In the genomic region with DNA sequence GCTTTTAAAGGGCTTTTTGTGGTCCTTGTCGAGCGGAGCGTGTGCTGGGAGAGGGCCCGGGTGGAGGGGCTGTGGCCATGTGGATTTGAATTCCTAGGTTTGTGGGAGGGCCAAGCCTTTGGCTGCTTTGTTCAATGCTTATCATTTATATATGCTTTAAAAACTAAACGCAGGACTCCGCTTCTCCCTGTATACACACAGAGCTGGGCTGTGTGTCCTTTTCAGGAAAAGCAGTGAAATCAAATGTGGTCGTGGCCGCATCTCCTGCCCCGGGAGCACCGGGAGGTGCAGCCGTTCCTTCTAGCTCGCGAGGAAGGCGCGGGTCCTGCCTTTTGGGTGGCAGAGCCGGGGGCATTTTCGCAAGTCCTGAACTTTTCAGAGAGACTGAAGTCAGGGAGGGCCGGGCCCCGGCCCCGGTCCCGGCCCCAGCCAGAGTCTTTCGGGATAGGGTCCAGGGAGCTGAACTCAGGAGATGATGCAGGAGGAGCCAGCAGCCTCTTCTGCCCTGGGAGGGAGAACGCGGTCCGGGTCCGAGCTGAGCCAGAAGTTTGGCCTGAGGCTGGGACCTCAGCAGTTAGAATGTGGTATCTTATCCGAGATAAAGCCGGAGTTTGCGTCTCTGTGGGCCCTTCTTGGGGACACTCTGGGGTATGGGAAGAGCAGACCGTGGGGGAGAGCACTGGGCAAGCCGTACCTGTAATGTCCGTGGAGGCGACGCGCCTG, we compare ENCODE assay signal across 8 cellular contexts.
A peak's percentile ranks its signal among the peaks of the same experiment; 100 is the strongest.
DNase-seq lines count a peak whose midpoint lies in the region; ATAC-seq and TF ChIP-seq lines count a peak whose summit lies in the region.

No MANE protein-coding gene starts in this region.

- H3K27ac Mint-ChIP-seq in activated naive CD4-positive, alpha-beta T cell treated with anti-CD3 and anti-CD28 coated beads, Interleukin-2, amount 50 U/mL, for 24 hours = peak overlapping the region; percentile 23

- CTCF ChIA-PET in HEK293T (lab: Yijun Ruan, JAX) = interaction anchor here (0.6 to 1.2 kb wide), 3 partner anchors 9 to 472 kb away, joined by 3 to 4 read pairs (median 3); no protein-coding TSS in a partner anchor

- H3K9me3 ChIP-seq in right atrium auricular region = no peaks in the 10 kb centered on the region

- H3K27me3 Mint-ChIP-seq in activated naive CD4-positive, alpha-beta T cell treated with anti-CD3 and anti-CD28 coated beads, Interleukin-2, amount 50 U/mL, for 24 hours = no peaks in the 10 kb centered on the region

- no peaks in the 10 kb centered on the region for H3K36me3 Mint-ChIP-seq in activated naive CD4-positive, alpha-beta T cell treated with anti-CD3 and anti-CD28 coated beads, Interleukin-2, amount 50 U/mL, for 24 hours

- no peaks in the 10 kb centered on the region for H3K9me3 Mint-ChIP-seq in activated naive CD4-positive, alpha-beta T cell treated with anti-CD3 and anti-CD28 coated beads, Interleukin-2, amount 50 U/mL, for 24 hours

- peak overlapping the region; percentile 79 to 82 for H3K27ac ChIP-seq in right atrium auricular region

- POLR2A ChIA-PET in HEK293T (lab: Yijun Ruan, JAX) = interaction anchor here (1.1 to 1.2 kb wide), 2 partner anchors 28 to 63 kb away, joined by 3 read pairs; no protein-coding TSS in a partner anchor

- peaks cover 38% of the 10 kb centered on the region for H3K4me1 Mint-ChIP-seq in activated naive CD4-positive, alpha-beta T cell treated with anti-CD3 and anti-CD28 coated beads, Interleukin-2, amount 50 U/mL, for 24 hours

- H3K4me3 Mint-ChIP-seq in activated naive CD4-positive, alpha-beta T cell treated with anti-CD3 and anti-CD28 coated beads, Interleukin-2, amount 50 U/mL, for 24 hours = peak overlapping the region; percentile 91

- ATAC-seq in sciatic nerve = peak; percentile 40

- no peaks in the 10 kb centered on the region for H3K27me3 ChIP-seq in right atrium auricular region

- H3K36me3 ChIP-seq in right atrium auricular region = no peaks in the 10 kb centered on the region

- peaks cover 0 to 41% of the 10 kb centered on the region in 2 donors for H3K4me1 ChIP-seq in right atrium auricular region

- TF ChIP-seq CTCF in GM12864 (IDR thresholded peaks at IDR 0.05; ENCODE audit: low read depth, low read length, missing control alignments) (no peak), right atrium auricular region (IDR thresholded peaks at IDR 0.05) (no peak)

- H3K4me3 ChIP-seq in GM12864 (ENCODE audit: low read depth, low read length) (peak overlapping the region; percentile 96), right atrium auricular region (peak overlapping the region; percentile 65 to 82)

- intact Hi-C loops in sciatic nerve (cut with DNase I) = no loop called here

- no peak for DNase-seq in GM12864 (ENCODE audit: low read depth)
- peak; percentile 43 for DNase-seq in HEK293T (ENCODE audit: extremely low spot score)
- DNase-seq in NCI-H345 (lab: John Stamatoyannopoulos, UW) = peak; percentile 67
- DNase-seq in right atrium auricular region (ENCODE audit: low spot score) = no peak
- peak; percentile 63 for DNase-seq in sciatic nerve (ENCODE audit: low spot score)
- DNase-seq in DMS79 treated with DMSO at 0.1 percent for 48 hours (lab: John Stamatoyannopoulos, UW) = no peak
- DNase-seq in globus pallidus (ENCODE audit: low spot score) = no peak

TF ChIP-seq in HEK293T, 16 proteins besides CTCF, POLR2A, EP300 and RAD21:
- TF ChIP-seq, protein P1, sequence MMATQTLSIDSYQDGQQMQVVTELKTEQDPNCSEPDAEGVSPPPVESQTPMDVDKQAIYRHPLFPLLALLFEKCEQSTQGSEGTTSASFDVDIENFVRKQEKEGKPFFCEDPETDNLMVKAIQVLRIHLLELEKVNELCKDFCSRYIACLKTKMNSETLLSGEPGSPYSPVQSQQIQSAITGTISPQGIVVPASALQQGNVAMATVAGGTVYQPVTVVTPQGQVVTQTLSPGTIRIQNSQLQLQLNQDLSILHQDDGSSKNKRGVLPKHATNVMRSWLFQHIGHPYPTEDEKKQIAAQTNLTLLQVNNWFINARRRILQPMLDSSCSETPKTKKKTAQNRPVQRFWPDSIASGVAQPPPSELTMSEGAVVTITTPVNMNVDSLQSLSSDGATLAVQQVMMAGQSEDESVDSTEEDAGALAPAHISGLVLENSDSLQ (IDR thresholded peaks at IDR 0.05) = no peak
- TF ChIP-seq L3MBTL2 (conservative IDR thresholded peaks at IDR 0.05) (peak; percentile 30), FOXK2 (IDR thresholded peaks at IDR 0.05) (no peak), LEF1 (IDR thresholded peaks at IDR 0.05; ENCODE audit: borderline replicate concordance) (no peak)

Comparison
In these comparisons a context has a peak if more than half of its experiments do, and no peak if none do; other contexts are left out.
1. DNase-seq: peak in HEK293T (single experiment), NCI-H345 (single experiment) and sciatic nerve (single experiment); none in GM12864 (single experiment), right atrium auricular region (single experiment), DMS79 treated with DMSO at 0.1 percent for 48 hours (single experiment) and globus pallidus (single experiment).